In the genomic region with DNA sequence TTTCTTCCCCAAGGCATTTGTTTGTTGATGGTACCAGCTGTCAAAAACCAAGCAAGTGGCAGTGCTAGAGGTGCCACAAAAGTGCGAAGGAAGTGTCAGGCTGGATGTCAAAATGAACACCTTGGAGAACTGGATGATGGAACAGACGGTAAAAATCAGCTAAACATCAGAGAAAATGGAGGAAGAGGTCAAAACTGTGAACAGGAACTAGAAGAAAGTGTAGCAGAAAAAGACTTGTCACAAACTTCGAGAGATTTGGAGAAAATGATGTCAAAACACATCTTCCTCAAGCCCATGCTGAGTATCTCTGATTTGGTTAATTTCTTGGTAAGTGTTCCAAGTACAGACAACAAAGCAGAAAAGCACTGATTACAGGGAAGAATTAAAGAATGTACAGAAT, we compare ENCODE assay signal across 16 cellular contexts. TPM values are rescaled to one million over a fixed set of nuclear protein-coding genes. Genes with fewer than 3 reads are reported as not detected.
DNase-seq lines count a peak whose midpoint lies in the region; ATAC-seq lines count a peak whose summit lies in the region.
"Had no signal": no experiment of that assay in that cellular context is flagged by ENCODE, and none has a peak within 500 bp of the region (broad histone marks: within the 10 kb centered on the region; RNA-seq: fewer than 3 reads in every experiment).

No MANE protein-coding gene starts in this region.

- no peaks in the 10 kb centered on the region for H3K36me3 ChIP-seq in CD8-positive, alpha-beta memory T cell (ENCODE audit: insufficient read depth, low read length)
- H3K36me3 ChIP-seq: suprapubic skin had no signal

- peaks cover 0 to 11% (median 6%) of the 10 kb centered on the region in 3 donors for H3K36me3 Mint-ChIP-seq in CD8-positive, alpha-beta memory T cell
- peaks cover under 1% of the 10 kb centered on the region for H3K36me3 Mint-ChIP-seq in T-cell
- H3K36me3 Mint-ChIP-seq in naive B cell = peaks cover 2 to 5% of the 10 kb centered on the region in 2 donors
- H3K36me3 Mint-ChIP-seq: natural killer cell treated with Interleukin-12 subunit alpha and Interleukin-12 subunit beta and Interleukin-15 and Interleukin-18, amount 100 ng/mL, for 72 hours had no signal

- DNase-seq in CD8-positive, alpha-beta memory T cell = no peak
- DNase-seq in T-cell (no peak), naive B cell (no peak), middle frontal gyrus (ENCODE audit: extremely low spot score, low spot score) (no peak)
- DNase-seq: activated T-cell treated with anti-CD3 and anti-CD28 coated beads, Interleukin-2, amount 50 U/mL, for 72 hours; dermis blood vessel endothelial cell; EL; NCI-H1436 treated with DMSO at 0.1 percent for 48 hours; NCI-H524 treated with DMSO at 0.1 percent for 48 hours; stimulated activated CD4-positive, alpha-beta T cell treated with anti-CD3 and anti-CD28 coated beads, Interleukin-15, amount 100 ng/mL, for 24 hours had no signal

- H3K4me3 ChIP-seq in CD8-positive, alpha-beta memory T cell (ENCODE audit: low read length) = no peak overlapping the region
- H3K4me3 ChIP-seq: suprapubic skin had no signal

- POLR2A ChIA-PET in CD8-positive, alpha-beta memory T cell (lab: Charles Lee) = no interaction called here
- POLR2A ChIA-PET in T-cell (lab: Charles Lee) = no interaction called here

- H3K9me3 ChIP-seq in CD8-positive, alpha-beta memory T cell (ENCODE audit: low read length) = no peaks in the 10 kb centered on the region
- H3K9me3 ChIP-seq: suprapubic skin had no signal

- H3K27me3 Mint-ChIP-seq in CD8-positive, alpha-beta memory T cell = no peaks in the 10 kb centered on the region
- H3K27me3 Mint-ChIP-seq in T-cell (no peaks in the 10 kb centered on the region), naive B cell (no peaks in the 10 kb centered on the region)
- H3K27me3 Mint-ChIP-seq: natural killer cell treated with Interleukin-12 subunit alpha and Interleukin-12 subunit beta and Interleukin-15 and Interleukin-18, amount 100 ng/mL, for 72 hours had no signal

- no peak overlapping the region for H3K27ac ChIP-seq in CD8-positive, alpha-beta memory T cell (ENCODE audit: low read depth, low read length)
- H3K27ac ChIP-seq: suprapubic skin had no signal

- peak overlapping the region in 5 of 7 donors; percentile 20 to 66 (median 46) for H3K4me3 Mint-ChIP-seq in CD8-positive, alpha-beta memory T cell
- H3K4me3 Mint-ChIP-seq in T-cell (peak overlapping the region; percentile 2 to 68 (median 51)), naive B cell (peak overlapping the region; percentile 75 to 91 (median 83))

- peaks cover 21 to 25% (median 23%) of the 10 kb centered on the region in 3 donors for H3K4me1 Mint-ChIP-seq in CD8-positive, alpha-beta memory T cell
- H3K4me1 Mint-ChIP-seq in T-cell (peaks cover 24 to 33% (median 24%) of the 10 kb centered on the region in 3 donors), naive B cell (peaks cover 47 to 81% (median 60%) of the 10 kb centered on the region in 3 donors)

- H3K27ac Mint-ChIP-seq in CD8-positive, alpha-beta memory T cell = peak overlapping the region in 5 of 8 donors; percentile 27 to 88 (median 49)
- H3K27ac Mint-ChIP-seq in T-cell (peak overlapping the region; percentile 81 to 84), naive B cell (peak overlapping the region; percentile 86 to 98 (median 96))
- H3K27ac Mint-ChIP-seq: activated T-cell treated with anti-CD3 and anti-CD28 coated beads, Interleukin-2, amount 50 U/mL, for 72 hours had no signal

- H3K9me3 Mint-ChIP-seq in CD8-positive, alpha-beta memory T cell = no peaks in the 10 kb centered on the region
- H3K9me3 Mint-ChIP-seq in T-cell (no peaks in the 10 kb centered on the region), naive B cell (no peaks in the 10 kb centered on the region)
- H3K9me3 Mint-ChIP-seq: activated T-cell treated with anti-CD3 and anti-CD28 coated beads, Interleukin-2, amount 50 U/mL, for 72 hours; CD14-positive monocyte; natural killer cell treated with Interleukin-12 subunit alpha and Interleukin-12 subunit beta and Interleukin-15 and Interleukin-18, amount 100 ng/mL, for 72 hours had no signal

- H3K4me1 ChIP-seq in CD8-positive, alpha-beta memory T cell (ENCODE audit: insufficient read depth, low read length) = peaks cover 26% of the 10 kb centered on the region

- CTCF ChIA-PET in CD8-positive, alpha-beta memory T cell (lab: Charles Lee) = interaction anchor here (0.8 to 1.3 kb wide), 2 partner anchors 33 to 116 kb away, joined by 3 read pairs; no protein-coding TSS in a partner anchor
- CTCF ChIA-PET in T-cell (lab: Charles Lee) = interaction anchor here (0.5 to 3.3 kb wide), 2 partner anchors 71 to 113 kb away, joined by 6 to 12 read pairs; no protein-coding TSS in a partner anchor

- no peaks in the 10 kb centered on the region for H3K27me3 ChIP-seq in CD8-positive, alpha-beta memory T cell (ENCODE audit: insufficient read depth, low read length, poor library complexity, severe bottlenecking)
- H3K27me3 ChIP-seq: suprapubic skin had no signal

- ATAC-seq in GM19324 (IDR thresholded peaks at IDR 0.05; ENCODE audit: low FRiP score, unreplicated experiment) = peak; percentile 2
- ATAC-seq in T-cell (replicated peaks in 1 of 4) = no peak
- no peak for ATAC-seq in naive B cell (ENCODE audit: low read depth in 2 of 2)
- ATAC-seq in HG03175 (IDR thresholded peaks at IDR 0.05; ENCODE audit: unreplicated experiment) = no peak
- ATAC-seq in GM21576 (IDR thresholded peaks at IDR 0.05; ENCODE audit: unreplicated experiment) = no peak

RNA-seq across cellular contexts. Expression of gene CEP68, which starts 25.3 kb away (rescaled TPM):
- 1 to 10 TPM; 7.2 to 7.4 TPM for total RNA-seq in CD8-positive, alpha-beta memory T cell
- 24.7 TPM for polyA plus RNA-seq in CD8-positive, alpha-beta memory T cell
- total RNA-seq in T-cell = 10 to 100 TPM; 24.1 to 41.4 (median 37.4) TPM
- 10 to 100 TPM; 16.6 to 21.0 (median 18.6) TPM for polyA plus RNA-seq in naive B cell (ENCODE audit: low read depth in 6 of 6)

RNA-seq across cellular contexts. Expression of gene SLC1A4, which starts 41.7 kb away (rescaled TPM):
- total RNA-seq in CD8-positive, alpha-beta memory T cell = 10 to 100 TPM; 21.2 to 21.3 TPM
- polyA plus RNA-seq in CD8-positive, alpha-beta memory T cell = 1.9 TPM
- total RNA-seq in T-cell = 10 to 100 TPM in 2 of 5 donors, 1 to 10 TPM in 3; 1.9 to 13.8 (median 9.8) TPM
- 1 to 10 TPM; 2.1 to 5.8 (median 3.0) TPM for polyA plus RNA-seq in naive B cell (ENCODE audit: low read depth in 6 of 6)
